In the genomic region with DNA sequence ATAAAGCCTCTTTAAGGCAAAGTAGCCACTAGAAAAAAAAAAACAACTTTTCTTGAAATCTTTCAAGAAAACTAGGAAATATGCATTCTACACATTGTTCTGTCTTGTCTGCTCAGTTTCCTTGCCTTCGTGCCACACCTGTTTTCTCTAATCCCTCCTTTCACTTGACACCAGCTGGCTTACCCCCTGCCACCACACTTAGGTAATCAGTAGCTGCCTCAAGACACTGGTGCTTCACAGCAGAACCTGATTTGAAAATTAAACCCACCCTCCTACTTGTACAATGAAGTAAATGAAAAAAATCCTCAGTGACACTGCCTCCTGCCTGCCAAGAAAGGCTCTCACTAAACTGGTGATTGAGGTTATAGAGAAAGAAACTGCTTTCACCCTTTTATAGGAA, we compare ENCODE assay signal across 12 cellular contexts. TPM values are rescaled to one million over a fixed set of nuclear protein-coding genes. Genes with fewer than 3 reads are reported as not detected.
DNase-seq lines count a peak whose midpoint lies in the region; ATAC-seq and TF ChIP-seq lines count a peak whose summit lies in the region.
"Had no signal": no experiment of that assay in that cellular context is flagged by ENCODE, and none has a peak within 500 bp of the region (broad histone marks: within the 10 kb centered on the region; RNA-seq: fewer than 3 reads in every experiment).

No MANE protein-coding gene starts in this region.

- H3K27me3 ChIP-seq in AG04450 (ENCODE audit: control insufficient read depth, insufficient read depth, low read length) (no peaks in the 10 kb centered on the region), mesendoderm (ENCODE audit: insufficient read depth, low read length, poor library complexity) (no peaks in the 10 kb centered on the region), trophoblast cell (ENCODE audit: insufficient read depth, low read length) (no peaks in the 10 kb centered on the region)
- H3K27me3 ChIP-seq: BE2C had no signal

- H3K4me1 Mint-ChIP-seq in T-cell: peaks cover 0 to 7% (median 4%) of the 10 kb centered on the region in 3 donors

- H3K27ac Mint-ChIP-seq in T-cell: peak overlapping the region; percentile 64 to 75

- H4K91ac ChIP-seq in trophoblast cell (ENCODE audit: low read depth, low read length): no peak overlapping the region

- no peak overlapping the region for H2BK15ac ChIP-seq in mesendoderm (replicated peaks; ENCODE audit: low read depth)

- H2AK5ac ChIP-seq in mesendoderm (ENCODE audit: low read length) (no peak overlapping the region), trophoblast cell (ENCODE audit: low read length) (no peak overlapping the region)

- DNase-seq in AG04450 (ENCODE audit: low read depth, low spot score) (no peak), T-cell (no peak), mesendoderm (peak; percentile 10), NCI-H146 treated with DMSO at 0.1 percent for 48 hours (lab: John Stamatoyannopoulos, UW; ENCODE audit: unreplicated experiment) (no peak), trophoblast cell (no peak), MV-4-11 (lab: John Stamatoyannopoulos, UW) (no peak)
- DNase-seq: BE2C; midbrain; NCI-H510A; stimulated activated CD4-positive, alpha-beta T cell treated with anti-CD3 and anti-CD28 coated beads, Interleukin-1b, Interleukin-23, amount 100 ng/mL, for 48 hours had no signal

- no peak overlapping the region for H2AFZ ChIP-seq in trophoblast cell (ENCODE audit: insufficient read depth, low read length, poor library complexity)

- H3K4me1 ChIP-seq in HEK293 (ENCODE audit: control insufficient read depth, insufficient read depth, low read length) (no peaks in the 10 kb centered on the region), mesendoderm (ENCODE audit: control insufficient read depth, low read depth, low read length) (no peaks in the 10 kb centered on the region), trophoblast cell (ENCODE audit: control insufficient read depth in 1 of 2, insufficient read depth in 2 of 2, low read length in 2 of 2) (no peaks in the 10 kb centered on the region)

- H3K9me3 ChIP-seq in AG04450 (ENCODE audit: control insufficient read depth, insufficient read depth, low read length) (no peaks in the 10 kb centered on the region), HEK293 (ENCODE audit: control insufficient read depth, insufficient read depth, low read depth, low read length) (no peaks in the 10 kb centered on the region), trophoblast cell (ENCODE audit: insufficient read depth, low read depth, low read length) (no peaks in the 10 kb centered on the region)
- H3K9me3 ChIP-seq: BE2C had no signal

- H3K27ac ChIP-seq in AG04450 (ENCODE audit: low read depth, low read length) (no peak overlapping the region), HEK293 (ENCODE audit: extremely low read depth, low read depth, low read length) (no peak overlapping the region), mesendoderm (ENCODE audit: low read depth, low read length) (no peak overlapping the region), trophoblast cell (ENCODE audit: low read depth, low read length) (no peak overlapping the region)

- WGBS in mesendoderm (ENCODE audit: extremely low coverage, insufficient coverage, low lambda C conversion rate): no CpG with 5 or more reads among the region's 1 CpG
- WGBS in trophoblast cell (ENCODE audit: extremely low coverage, insufficient coverage, insufficient read length): no CpG with 5 or more reads among the region's 1 CpG

- no peak overlapping the region for H2BK120ac ChIP-seq in mesendoderm (ENCODE audit: low read depth, low read length)
- no peak overlapping the region for H2BK120ac ChIP-seq in trophoblast cell (ENCODE audit: insufficient read depth, low read length, poor library complexity)

- H3K4me3 Mint-ChIP-seq in T-cell: no peak overlapping the region

- H3K18ac ChIP-seq in mesendoderm (ENCODE audit: low read length) (no peak overlapping the region), trophoblast cell (ENCODE audit: low read length) (no peak overlapping the region)

- H3K23ac ChIP-seq in mesendoderm (ENCODE audit: low read length) (no peak overlapping the region), trophoblast cell (ENCODE audit: low read length) (no peak overlapping the region)

- no peak overlapping the region for H3K4me3 ChIP-seq in AG04450 (ENCODE audit: low read depth, low read length)
- H3K4me3 ChIP-seq in HEK293 (ENCODE audit: low read depth, low read length): no peak overlapping the region
- no peak overlapping the region for H3K4me3 ChIP-seq in mesendoderm (ENCODE audit: low read length)
- H3K4me3 ChIP-seq in trophoblast cell (ENCODE audit: low read depth, low read length): no peak overlapping the region

- H2BK12ac ChIP-seq in trophoblast cell (ENCODE audit: low read length): no peak overlapping the region

- H3K4me2 ChIP-seq in mesendoderm (ENCODE audit: low read length): no peak overlapping the region
- H3K4me2 ChIP-seq in trophoblast cell (ENCODE audit: low read length): no peak overlapping the region

- no peak overlapping the region for H4K12ac ChIP-seq in trophoblast cell (ENCODE audit: low read depth, low read length)

- H2BK5ac ChIP-seq in mesendoderm (ENCODE audit: low read length) (no peak overlapping the region), trophoblast cell (ENCODE audit: low read depth, low read length, poor library complexity) (no peak overlapping the region)

- H4K8ac ChIP-seq in mesendoderm (ENCODE audit: low read depth, low read length): no peak overlapping the region
- no peak overlapping the region for H4K8ac ChIP-seq in trophoblast cell (ENCODE audit: low read depth, low read length)

- H3K9ac ChIP-seq in mesendoderm (ENCODE audit: low read length): no peak overlapping the region
- H3K9ac ChIP-seq in trophoblast cell (ENCODE audit: low read length): no peak overlapping the region

- ATAC-seq in T-cell (replicated peaks in 1 of 4): no peak
- no peak for ATAC-seq in GM21786 (IDR thresholded peaks at IDR 0.05; ENCODE audit: unreplicated experiment)

- no peaks in the 10 kb centered on the region for H3K9me3 Mint-ChIP-seq in T-cell

- no peak overlapping the region for H3K56ac ChIP-seq in mesendoderm (ENCODE audit: low read length)

- peaks cover 14% of the 10 kb centered on the region for H3K36me3 Mint-ChIP-seq in T-cell

- H3K14ac ChIP-seq in trophoblast cell (ENCODE audit: low read length): no peak overlapping the region

- H3K4ac ChIP-seq in mesendoderm (ENCODE audit: low read depth, low read length): no peak overlapping the region
- H3K4ac ChIP-seq in trophoblast cell (ENCODE audit: low read depth, low read length): no peak overlapping the region

- POLR2A ChIA-PET in AG04450 (lab: Yijun Ruan, JAX) (interaction anchor here (0.7 kb wide), 1 partner anchor 180 kb away, joined by 8 read pairs; no protein-coding TSS in a partner anchor), HEK293 (lab: Yijun Ruan, JAX) (interaction anchor here (0.6 to 0.7 kb wide), 2 partner anchors 192 to 326 kb away, joined by 3 to 4 read pairs; no protein-coding TSS in a partner anchor), T-cell (lab: Charles Lee) (no interaction called here)

- H3K27me3 Mint-ChIP-seq in T-cell: no peaks in the 10 kb centered on the region

- TF ChIP-seq CTCF in AG04450 (IDR thresholded peaks at IDR 0.05; ENCODE audit: low read depth, low read length): peak; percentile 19; the same call in 1 of the 2 replicates
- no peak for TF ChIP-seq CTCF in HEK293 (tag by site-specific recombination; IDR thresholded peaks at IDR 0.05)

- H3K36me3 ChIP-seq in HEK293 (ENCODE audit: control insufficient read depth in 2 of 2, insufficient read depth in 1 of 2, low read length in 2 of 2): peaks cover 15 to 42% of the 10 kb centered on the region in 2 experiments
- no peaks in the 10 kb centered on the region for H3K36me3 ChIP-seq in mesendoderm (ENCODE audit: control insufficient read depth, insufficient read depth, low read length)
- H3K36me3 ChIP-seq in trophoblast cell (ENCODE audit: control insufficient read depth in 1 of 2, insufficient read depth in 2 of 2, low read length in 2 of 2): peaks cover 4 to 5% of the 10 kb centered on the region in 2 experiments

- CTCF ChIA-PET in AG04450 (lab: Charles Lee): interaction anchor here (0.6 kb wide), 1 partner anchor 180 kb away, joined by 3 read pairs; no protein-coding TSS in a partner anchor
- CTCF ChIA-PET in HEK293 (lab: Yijun Ruan, JAX): interaction anchor here (0.7 to 0.9 kb wide), 2 partner anchors 106 to 180 kb away, joined by 3 read pairs; no protein-coding TSS in a partner anchor
- CTCF ChIA-PET in T-cell (lab: Charles Lee): interaction anchor here (0.6 to 1.3 kb wide), 3 partner anchors 21 to 173 kb away, joined by 3 read pairs; no protein-coding TSS in a partner anchor

- H4K5ac ChIP-seq in mesendoderm (ENCODE audit: low read length): no peak overlapping the region

- H3K79me1 ChIP-seq in mesendoderm (ENCODE audit: low read length) (no peaks in the 10 kb centered on the region), trophoblast cell (ENCODE audit: low read length) (no peaks in the 10 kb centered on the region)

- H3K79me2 ChIP-seq in mesendoderm (ENCODE audit: control insufficient read depth, insufficient read depth, low read length): no peaks in the 10 kb centered on the region
- H3K79me2 ChIP-seq in trophoblast cell (ENCODE audit: control insufficient read depth, insufficient read depth, low read length, poor library complexity): no peaks in the 10 kb centered on the region

TF ChIP-seq in HEK293, 187 proteins besides CTCF, POLR2A, EP300 and RAD21:
- TF ChIP-seq GLIS1 (tag by site-specific recombination; IDR thresholded peaks at IDR 0.05) (peak; percentile 75), ZNF37A (tag by site-specific recombination; IDR thresholded peaks at IDR 0.05) (no peak), PRDM1 (tag by site-specific recombination; IDR thresholded peaks at IDR 0.05) (peak; percentile 73; the same call in 1 of the 2 replicates), ZSCAN30 (tag by site-specific recombination; IDR thresholded peaks at IDR 0.05) (no peak), OSR2 (tag by site-specific recombination; IDR thresholded peaks at IDR 0.05) (0 out of 2 replicates have a peak, but pooled peaks have one; percentile 16)

RNA-seq across cellular contexts. Expression of a gene that starts 45.8 kb away (rescaled TPM):
- not detected in 2 replicates for polyA plus RNA-seq in AG04450 (2011; rRNA removed)
- polyA minus RNA-seq in AG04450 (2011; rRNA and poly(A)+ RNA removed): not detected in 2 replicates
- total RNA-seq in T-cell: 100 to 1,000 TPM in 1 of 5 donors, 10 to 100 TPM in 4; 71.4 to 106 (median 82.3) TPM
- polyA plus RNA-seq in mesendoderm (2013, experiment 1 of 2): not detected
- not detected for polyA plus RNA-seq in mesendoderm (2013, experiment 2 of 2)
- polyA plus RNA-seq in trophoblast cell (2013): 0.10 and 0.12 TPM in 2 replicates

Comparison
In these comparisons a context has a peak if more than half of its experiments do, and no peak if none do; other contexts are left out.
1. POLR2A ChIA-PET loops: an anchor here in AG04450 (0.7 kb wide) and HEK293 (0.6 to 0.7 kb wide); none called in T-cell.